8 cellular contexts compared by ENCODE assay signal in the genomic region with DNA sequence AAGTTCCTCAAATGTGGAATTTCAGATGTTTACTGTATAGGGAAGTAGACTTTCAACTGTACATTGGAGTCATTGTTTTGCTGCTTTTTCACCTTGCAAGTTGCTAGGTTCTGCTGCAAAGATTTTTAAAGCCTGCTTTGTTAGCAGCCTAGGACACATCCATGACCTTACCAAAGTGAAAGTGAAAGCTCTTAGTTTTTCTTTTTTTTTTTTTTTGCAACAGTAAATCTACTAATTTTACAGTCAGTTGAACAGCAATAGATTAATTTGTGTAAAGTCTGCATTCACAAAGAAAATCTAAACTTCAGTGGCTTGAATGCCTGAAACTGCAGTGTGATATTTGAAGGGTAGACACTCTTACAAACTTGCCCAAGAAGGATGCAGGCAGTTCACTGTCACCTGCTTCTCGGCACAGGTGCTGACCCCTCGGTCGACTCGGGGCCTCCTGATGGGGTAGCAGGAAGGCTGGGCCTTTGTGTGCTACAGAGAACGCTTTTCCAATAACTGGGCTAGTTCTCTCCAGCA. TPM values are rescaled to one million over a fixed set of nuclear protein-coding genes. Genes with fewer than 3 reads are reported as not detected.
DNase-seq lines count a peak whose midpoint lies in the region; ATAC-seq and TF ChIP-seq lines count a peak whose summit lies in the region.

No MANE protein-coding gene starts in this region.

- peaks cover 7% of the 10 kb centered on the region for H3K27me3 Mint-ChIP-seq in brain

- no peak overlapping the region for H2AK5ac ChIP-seq in neuronal stem cell (ENCODE audit: low read depth, low read length)

- H2BK120ac ChIP-seq in neuronal stem cell (ENCODE audit: low read depth, low read length): no peak overlapping the region

- H3K36me3 ChIP-seq in MM.1S (replicated peaks; ENCODE audit: insufficient read depth, low read length): no peaks in the 10 kb centered on the region
- no peaks in the 10 kb centered on the region for H3K36me3 ChIP-seq in neuronal stem cell (replicated peaks in 1 of 2; ENCODE audit: control insufficient read depth in 2 of 2, insufficient read depth in 2 of 2, low read length in 2 of 2)

- no peak overlapping the region for H3K14ac ChIP-seq in neuronal stem cell (ENCODE audit: low read length)

- H2BK15ac ChIP-seq in neuronal stem cell (ENCODE audit: low read length): no peak overlapping the region

- H3K4me1 Mint-ChIP-seq in brain: peaks cover 29% of the 10 kb centered on the region

- H3K4ac ChIP-seq in neuronal stem cell (ENCODE audit: low read length): no peak overlapping the region

- no peaks in the 10 kb centered on the region for H3K9me2 ChIP-seq in MM.1S (replicated peaks; ENCODE audit: insufficient read depth, low read length)

- no peak overlapping the region for H4K8ac ChIP-seq in neuronal stem cell (ENCODE audit: low read depth, low read length)

- peak overlapping the region; percentile 88 for H3K4me2 ChIP-seq in MM.1S (ENCODE audit: low read depth, low read length)
- no peak overlapping the region for H3K4me2 ChIP-seq in neuronal stem cell (ENCODE audit: insufficient read depth, low read length, poor library complexity, severe bottlenecking)

- H3K79me2 ChIP-seq in MM.1S (ENCODE audit: low read length): no peaks in the 10 kb centered on the region

- H2AFZ ChIP-seq in MM.1S (ENCODE audit: low read length): peak overlapping the region; percentile 91
- peak overlapping the region; percentile 66 for H2AFZ ChIP-seq in neuronal stem cell (ENCODE audit: low read length)

- H3K27me3 ChIP-seq in MM.1S (replicated peaks; ENCODE audit: insufficient read depth, low read length) (no peaks in the 10 kb centered on the region), neuronal stem cell (ENCODE audit: control insufficient read depth in 3 of 3, insufficient read depth in 3 of 3, low read depth in 1 of 3, low read length in 3 of 3) (peaks cover 0 to 11% (median 0%) of the 10 kb centered on the region in 3 experiments)

- peak overlapping the region; percentile 59 to 91 (median 81) for H3K27ac Mint-ChIP-seq in brain

- H3K4me3 Mint-ChIP-seq in brain: peak overlapping the region; percentile 73 to 78 (median 76)

- H3K4me1 ChIP-seq in MM.1S (ENCODE audit: low read length) (peaks cover 9% of the 10 kb centered on the region; the same call in 1 of the 2 replicates), neuronal stem cell (ENCODE audit: control insufficient read depth in 2 of 2, insufficient read depth in 1 of 2, low read depth in 1 of 2, low read length in 2 of 2) (peaks cover 1 to 9% of the 10 kb centered on the region in 2 donors)

- H3F3A ChIP-seq in MM.1S (ENCODE audit: insufficient read depth, low read length): peaks cover 13% of the 10 kb centered on the region

- no CpG with 5 or more reads among the region's 5 CpGs for WGBS in neuronal stem cell (ENCODE audit: extremely low coverage in 2 of 2, insufficient read length in 2 of 2, insufficient replicate concordance in 1 of 2), 2 donors

- no peak overlapping the region for H2BK5ac ChIP-seq in neuronal stem cell (ENCODE audit: low read length)

- peak; percentile 57 for DNase-seq in DMS53 (lab: John Stamatoyannopoulos, UW)
- DNase-seq in MM.1S: peak; percentile 40
- DNase-seq in neuronal stem cell (ENCODE audit: low spot score): no peak
- no peak for DNase-seq in D341Med (ENCODE audit: low spot score)
- DNase-seq in NCI-H2081 (lab: John Stamatoyannopoulos, UW): no peak
- no peak for DNase-seq in head of caudate nucleus

- H4K20me1 ChIP-seq in MM.1S (ENCODE audit: insufficient read depth, low read length): no peaks in the 10 kb centered on the region

- no peak overlapping the region for H3K23ac ChIP-seq in neuronal stem cell (ENCODE audit: low read depth, low read length, poor library complexity)

- H3K36me3 Mint-ChIP-seq in brain: no peaks in the 10 kb centered on the region

- H3K27ac ChIP-seq in MM.1S (ENCODE audit: low read length) (peak overlapping the region; percentile 68), neuronal stem cell (replicated peaks; ENCODE audit: low read length) (no peak overlapping the region)

- no peaks in the 10 kb centered on the region for H3K79me1 ChIP-seq in neuronal stem cell (ENCODE audit: low read depth, low read length)

- H4K91ac ChIP-seq in neuronal stem cell (ENCODE audit: low read depth, low read length, poor library complexity): no peak overlapping the region

- no peak for TF ChIP-seq CTCF in MM.1S (IDR thresholded peaks at IDR 0.05; ENCODE audit: low read length)
- TF ChIP-seq CTCF in brain (conservative IDR thresholded peaks at IDR 0.05): no peak

- no peak overlapping the region for H2BK12ac ChIP-seq in neuronal stem cell (ENCODE audit: low read length)

- no peaks in the 10 kb centered on the region for H3K9me3 ChIP-seq in MM.1S (replicated peaks; ENCODE audit: insufficient read depth, low read length)
- no peaks in the 10 kb centered on the region for H3K9me3 ChIP-seq in neuronal stem cell (replicated peaks in 1 of 2; ENCODE audit: control insufficient read depth in 2 of 2, insufficient read depth in 1 of 2, low read depth in 1 of 2, low read length in 2 of 2)

- no peak for ATAC-seq in GM18498 (IDR thresholded peaks at IDR 0.05; ENCODE audit: unreplicated experiment)

- H3K4me3 ChIP-seq in MM.1S (ENCODE audit: low read length) (peak overlapping the region; percentile 49), neuronal stem cell (ENCODE audit: low read length in 2 of 2) (peak overlapping the region in 1 of 2 donors; percentile 35)

- intact Hi-C loops in head of caudate nucleus (cut with DNase I): loop anchor here (10.0 kb wide), 1 partner anchor 169 kb away; the partner anchor contains the start of genes LNX2 and POLR1D

- no peak overlapping the region for H3K18ac ChIP-seq in neuronal stem cell (ENCODE audit: low read length)

- no peaks in the 10 kb centered on the region for H3K9me3 Mint-ChIP-seq in brain

- H3K9ac ChIP-seq in MM.1S (ENCODE audit: low read length) (peak overlapping the region; percentile 58; the same call in 1 of the 2 replicates), neuronal stem cell (ENCODE audit: low read depth, low read length, poor library complexity) (no peak overlapping the region)

RNA-seq across cellular contexts. Expression of gene MTIF3, which starts 5.0 kb away (rescaled TPM):
- polyA plus RNA-seq in brain (ENCODE audit: insufficient read depth, low read depth, low replicate concordance): 28.0 TPM
- polyA plus RNA-seq in neuronal stem cell (2013, experiment 1 of 2): 80.3 TPM
- polyA plus RNA-seq in neuronal stem cell (2013, experiment 2 of 2): 80.7 TPM

RNA-seq across cellular contexts. Expression of gene GTF3A, which starts 31.0 kb away (rescaled TPM):
- 116 TPM for polyA plus RNA-seq in brain (ENCODE audit: insufficient read depth, low read depth, low replicate concordance)
- 99.1 TPM for polyA plus RNA-seq in neuronal stem cell (2013, experiment 1 of 2)
- 101 TPM for polyA plus RNA-seq in neuronal stem cell (2013, experiment 2 of 2)

Comparison
In these comparisons a context has a peak if more than half of its experiments do, and no peak if none do; other contexts are left out.
1. DNase-seq: peak in DMS53 (single experiment) and MM.1S (single experiment); none in neuronal stem cell (single experiment), D341Med (single experiment), NCI-H2081 (0 of 2) and head of caudate nucleus (0 of 42).